16 cellular contexts compared by ENCODE assay signal in genomic region chr1:213089924-213090677, GRCh38.
"Had no signal": no experiment of that assay in that cellular context is flagged by ENCODE, and none has a peak within 500 bp of the region (broad histone marks: within the 10 kb centered on the region; RNA-seq: fewer than 3 reads in every experiment).

No MANE protein-coding gene starts in this region.

- H3K27ac Mint-ChIP-seq: activated B cell treated with CpG ODN at 0.5 μM for 24 hours; activated naive CD4-positive, alpha-beta T cell treated with anti-CD3 and anti-CD28 coated beads, Interleukin-2, amount 50 U/mL, for 24 hours; activated T-cell treated with anti-CD3 and anti-CD28 coated beads, Interleukin-2, amount 50 U/mL, for 24 hours; dendritic cell treated with granulocyte-macrophage colony-stimulating factor and Interleukin-4, amounts not matched to agents 40 ng/mL and 50 ng/mL, for 4 days; memory B cell; neural progenitor cell; progenitor cell of endocrine pancreas had no signal

- H3K9me3 Mint-ChIP-seq: activated B cell treated with CpG ODN at 0.5 μM for 24 hours; activated naive CD4-positive, alpha-beta T cell treated with anti-CD3 and anti-CD28 coated beads, Interleukin-2, amount 50 U/mL, for 24 hours; activated T-cell treated with anti-CD3 and anti-CD28 coated beads, Interleukin-2, amount 50 U/mL, for 24 hours; dendritic cell treated with granulocyte-macrophage colony-stimulating factor and Interleukin-4, amounts not matched to agents 40 ng/mL and 50 ng/mL, for 4 days; memory B cell; neural progenitor cell had no signal

- H3K4me3 Mint-ChIP-seq: activated B cell treated with CpG ODN at 0.5 μM for 24 hours; activated naive CD4-positive, alpha-beta T cell treated with anti-CD3 and anti-CD28 coated beads, Interleukin-2, amount 50 U/mL, for 24 hours; activated T-cell treated with anti-CD3 and anti-CD28 coated beads, Interleukin-2, amount 50 U/mL, for 24 hours; dendritic cell treated with granulocyte-macrophage colony-stimulating factor and Interleukin-4, amounts not matched to agents 40 ng/mL and 50 ng/mL, for 4 days; memory B cell; neural progenitor cell had no signal

- H3K4me1 Mint-ChIP-seq: activated B cell treated with CpG ODN at 0.5 μM for 24 hours, memory B cell, neural progenitor cell had no signal

- H3K4me3 ChIP-seq: esophagus squamous epithelium, neural progenitor cell, upper lobe of right lung had no signal

- H3K27me3 Mint-ChIP-seq: activated B cell treated with CpG ODN at 0.5 μM for 24 hours; activated naive CD4-positive, alpha-beta T cell treated with anti-CD3 and anti-CD28 coated beads, Interleukin-2, amount 50 U/mL, for 24 hours; activated T-cell treated with anti-CD3 and anti-CD28 coated beads, Interleukin-2, amount 50 U/mL, for 24 hours; dendritic cell treated with granulocyte-macrophage colony-stimulating factor and Interleukin-4, amounts not matched to agents 40 ng/mL and 50 ng/mL, for 4 days; memory B cell; progenitor cell of endocrine pancreas had no signal

- DNase-seq: activated B cell treated with CpG ODN at 0.5 μM for 24 hours; activated CD4-positive, alpha-beta T cell treated with anti-CD3 and anti-CD28 coated beads, Interleukin-2, amount 50 U/mL, for 1 hour; activated effector memory CD4-positive, alpha-beta T cell treated with Interleukin-2 at 50 U/mL for 16 hours; activated T-cell treated with anti-CD3 and anti-CD28 coated beads, Interleukin-2, amount 50 U/mL, for 24 hours; effector CD8-positive, alpha-beta T cell; esophagus squamous epithelium; stimulated activated CD4-positive, alpha-beta T cell treated with anti-CD3 and anti-CD28 coated beads, Interleukin-12 subunit alpha, Interleukin-12 subunit beta, amount 100 ng/mL, for 4 hours; stimulated activated CD4-positive, alpha-beta T cell treated with anti-CD3 and anti-CD28 coated beads, Interleukin-1b, Interleukin-23, amount 100 ng/mL, for 48 hours; stimulated activated CD8-positive, alpha-beta memory T cell treated with anti-CD3 and anti-CD28 coated beads, Interleukin-4, amount 100 ng/mL, for 48 hours; stimulated activated naive CD4-positive, alpha-beta T cell; upper lobe of right lung had no signal

- ATAC-seq: upper lobe of right lung had no signal
